9 cellular contexts compared by ENCODE assay signal in the genomic region with DNA sequence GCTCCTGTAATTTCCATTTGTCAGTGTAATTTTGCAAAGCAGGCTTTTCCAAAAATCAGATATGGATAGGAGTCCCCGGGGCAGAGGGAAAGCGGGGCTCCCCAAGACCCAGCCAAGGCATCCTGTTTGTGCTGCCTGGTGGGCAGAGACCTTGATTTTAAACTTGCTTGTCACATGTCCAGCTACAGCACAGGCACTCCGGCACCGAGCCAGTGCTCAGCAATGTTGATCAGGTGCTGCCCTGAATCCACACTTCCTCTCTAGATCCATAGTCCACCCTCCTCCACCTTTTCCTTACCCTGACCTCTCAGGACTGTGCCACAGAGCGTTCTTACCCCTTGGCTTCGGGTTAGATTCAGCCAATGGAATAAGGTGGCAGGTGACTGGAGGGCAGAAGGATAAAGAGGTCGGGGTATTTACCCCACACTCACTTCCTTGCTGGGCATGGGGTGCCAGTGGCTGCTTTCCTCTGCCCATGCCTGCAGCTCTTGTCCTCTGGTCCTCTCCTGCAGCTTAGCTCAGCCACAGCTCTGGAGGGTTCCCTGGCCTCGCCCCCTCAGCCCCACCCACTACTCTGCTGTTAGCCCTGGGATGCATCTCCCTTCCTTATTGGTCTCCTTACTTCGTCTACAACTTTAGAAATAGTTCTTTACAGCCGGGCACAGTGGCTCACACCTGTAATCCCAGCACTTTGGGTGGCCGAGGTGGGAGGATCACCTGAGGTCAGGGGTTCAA.
DNase-seq lines count a peak whose midpoint lies in the region; ATAC-seq and TF ChIP-seq lines count a peak whose summit lies in the region.
"Had no signal": no experiment of that assay in that cellular context is flagged by ENCODE, and none has a peak within 500 bp of the region (broad histone marks: within the 10 kb centered on the region; RNA-seq: fewer than 3 reads in every experiment).

No MANE protein-coding gene starts in this region.

- TF ChIP-seq CTCF in body of pancreas (IDR thresholded peaks at IDR 0.05) (no peak), right lobe of liver (IDR thresholded peaks at IDR 0.05) (no peak)

- no peak for TF ChIP-seq RAD21 in Ishikawa (IDR thresholded peaks at IDR 0.05; ENCODE audit: low read depth)

- peak overlapping the region in 1 of 2 donors; percentile 13 for H3K9ac ChIP-seq in stomach smooth muscle (ENCODE audit: low read length in 2 of 2)

- no peak for TF ChIP-seq EP300 in Ishikawa (IDR thresholded peaks at IDR 0.05; ENCODE audit: borderline replicate concordance)

- intact Hi-C loops in body of pancreas (cut with DNase I): no loop called here
- intact Hi-C loops in right lobe of liver (cut with DNase I): no loop called here
- intact Hi-C loops in posterior cingulate gyrus (cut with DNase I): loop anchor here (5.0 kb wide), 1 partner anchor 79 kb away; a partner anchor contains a TSS

- TF ChIP-seq POLR2A in body of pancreas (IDR thresholded peaks at IDR 0.05) (no peak), right lobe of liver (IDR thresholded peaks at IDR 0.05) (no peak)

- no peak overlapping the region for H3K4me3 ChIP-seq in body of pancreas
- no peak overlapping the region for H3K4me3 ChIP-seq in right lobe of liver
- H3K4me3 ChIP-seq in stomach smooth muscle (ENCODE audit: low read length in 2 of 2): no peak overlapping the region

- no peak for ATAC-seq in body of pancreas
- peak; percentile 13 to 52 (median 34) for ATAC-seq in right lobe of liver
- no peak for ATAC-seq in HG03457 (IDR thresholded peaks at IDR 0.05; ENCODE audit: unreplicated experiment)
- no peak for ATAC-seq in HG03135 (IDR thresholded peaks at IDR 0.05; ENCODE audit: unreplicated experiment)

- H3K27ac ChIP-seq in body of pancreas (peak overlapping the region; percentile 84 to 88 (median 85)), right lobe of liver (peak overlapping the region; percentile 20 to 63 (median 58)), stomach smooth muscle (ENCODE audit: low read length) (peak overlapping the region; percentile 70)

- DNase-seq in body of pancreas (peak in 3 of 4 donors; percentile 49 to 76 (median 66)), right lobe of liver (peak in 1 of 3 donors; percentile 47), posterior cingulate gyrus (no peak)
- DNase-seq in stimulated activated CD4-positive, alpha-beta T cell treated with anti-CD3 and anti-CD28 coated beads, Interleukin-4, amount 100 ng/mL, for 1 hour: no peak
- DNase-seq: immature natural killer cell had no signal

- H3K4me1 ChIP-seq in body of pancreas (peaks cover 40% of the 10 kb centered on the region), right lobe of liver (peaks cover 0 to 31% (median 14%) of the 10 kb centered on the region in 4 donors), stomach smooth muscle (ENCODE audit: control insufficient read depth, insufficient read depth, low read length) (peaks cover 29% of the 10 kb centered on the region)

- 59 to 63% methylated on average over 11 of the region's 11 CpGs for WGBS in body of pancreas, 2 donors
- 52% methylated on average over 7 of the region's 11 CpGs for WGBS in right lobe of liver (ENCODE audit: insufficient coverage, low coverage, low lambda C conversion rate, missing lambda C conversion rate)

- H3K36me3 ChIP-seq in body of pancreas (replicated peaks in 1 of 2; ENCODE audit: insufficient read depth in 1 of 2, low read depth in 2 of 2): no peaks in the 10 kb centered on the region
- no peaks in the 10 kb centered on the region for H3K36me3 ChIP-seq in right lobe of liver
- no peaks in the 10 kb centered on the region for H3K36me3 ChIP-seq in stomach smooth muscle (ENCODE audit: control insufficient read depth in 2 of 2, insufficient read depth in 2 of 2, low read length in 2 of 2)

- H3K9me3 ChIP-seq in body of pancreas: no peaks in the 10 kb centered on the region
- no peaks in the 10 kb centered on the region for H3K9me3 ChIP-seq in right lobe of liver
- no peaks in the 10 kb centered on the region for H3K9me3 ChIP-seq in stomach smooth muscle (ENCODE audit: control insufficient read depth in 2 of 2, low read length in 2 of 2)

- no peaks in the 10 kb centered on the region for H3K27me3 ChIP-seq in body of pancreas
- no peaks in the 10 kb centered on the region for H3K27me3 ChIP-seq in right lobe of liver
- H3K27me3 ChIP-seq in stomach smooth muscle (ENCODE audit: control insufficient read depth in 1 of 2, insufficient read depth in 2 of 2, low read length in 2 of 2): no peaks in the 10 kb centered on the region

TF ChIP-seq in Ishikawa, 13 proteins besides CTCF, POLR2A, EP300 and RAD21:
- TF ChIP-seq ZBTB7A (IDR thresholded peaks at IDR 0.05; ENCODE audit: low read depth) (0 out of 2 replicates have a peak, but pooled peaks have one; percentile 60), YY1 (IDR thresholded peaks at IDR 0.05; ENCODE audit: low read depth) (no peak), TCF12 (IDR thresholded peaks at IDR 0.05; ENCODE audit: low read depth) (no peak), TEAD4 (IDR thresholded peaks at IDR 0.05) (no peak), CEBPB (IDR thresholded peaks at IDR 0.05) (no peak), TAF1 (IDR thresholded peaks at IDR 0.05; ENCODE audit: low read depth) (0 out of 2 replicates have a peak, but pooled peaks have one; percentile 26), FOXM1 (IDR thresholded peaks at IDR 0.05; ENCODE audit: borderline replicate concordance, low read depth) (no peak)
- TF ChIP-seq, protein P1, sequence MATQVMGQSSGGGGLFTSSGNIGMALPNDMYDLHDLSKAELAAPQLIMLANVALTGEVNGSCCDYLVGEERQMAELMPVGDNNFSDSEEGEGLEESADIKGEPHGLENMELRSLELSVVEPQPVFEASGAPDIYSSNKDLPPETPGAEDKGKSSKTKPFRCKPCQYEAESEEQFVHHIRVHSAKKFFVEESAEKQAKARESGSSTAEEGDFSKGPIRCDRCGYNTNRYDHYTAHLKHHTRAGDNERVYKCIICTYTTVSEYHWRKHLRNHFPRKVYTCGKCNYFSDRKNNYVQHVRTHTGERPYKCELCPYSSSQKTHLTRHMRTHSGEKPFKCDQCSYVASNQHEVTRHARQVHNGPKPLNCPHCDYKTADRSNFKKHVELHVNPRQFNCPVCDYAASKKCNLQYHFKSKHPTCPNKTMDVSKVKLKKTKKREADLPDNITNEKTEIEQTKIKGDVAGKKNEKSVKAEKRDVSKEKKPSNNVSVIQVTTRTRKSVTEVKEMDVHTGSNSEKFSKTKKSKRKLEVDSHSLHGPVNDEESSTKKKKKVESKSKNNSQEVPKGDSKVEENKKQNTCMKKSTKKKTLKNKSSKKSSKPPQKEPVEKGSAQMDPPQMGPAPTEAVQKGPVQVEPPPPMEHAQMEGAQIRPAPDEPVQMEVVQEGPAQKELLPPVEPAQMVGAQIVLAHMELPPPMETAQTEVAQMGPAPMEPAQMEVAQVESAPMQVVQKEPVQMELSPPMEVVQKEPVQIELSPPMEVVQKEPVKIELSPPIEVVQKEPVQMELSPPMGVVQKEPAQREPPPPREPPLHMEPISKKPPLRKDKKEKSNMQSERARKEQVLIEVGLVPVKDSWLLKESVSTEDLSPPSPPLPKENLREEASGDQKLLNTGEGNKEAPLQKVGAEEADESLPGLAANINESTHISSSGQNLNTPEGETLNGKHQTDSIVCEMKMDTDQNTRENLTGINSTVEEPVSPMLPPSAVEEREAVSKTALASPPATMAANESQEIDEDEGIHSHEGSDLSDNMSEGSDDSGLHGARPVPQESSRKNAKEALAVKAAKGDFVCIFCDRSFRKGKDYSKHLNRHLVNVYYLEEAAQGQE (IDR thresholded peaks at IDR 0.05; ENCODE audit: low read depth): no peak
- TF ChIP-seq, protein P2, sequence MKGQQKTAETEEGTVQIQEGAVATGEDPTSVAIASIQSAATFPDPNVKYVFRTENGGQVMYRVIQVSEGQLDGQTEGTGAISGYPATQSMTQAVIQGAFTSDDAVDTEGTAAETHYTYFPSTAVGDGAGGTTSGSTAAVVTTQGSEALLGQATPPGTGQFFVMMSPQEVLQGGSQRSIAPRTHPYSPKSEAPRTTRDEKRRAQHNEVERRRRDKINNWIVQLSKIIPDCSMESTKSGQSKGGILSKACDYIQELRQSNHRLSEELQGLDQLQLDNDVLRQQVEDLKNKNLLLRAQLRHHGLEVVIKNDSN (IDR thresholded peaks at IDR 0.05): peak; percentile 57

Comparison
In these comparisons a context has a peak if more than half of its experiments do, and no peak if none do; other contexts are left out.
1. ATAC-seq: peak in right lobe of liver (4 of 4); none in body of pancreas (single experiment), HG03457 (single experiment) and HG03135 (single experiment).
2. DNase-seq: peak in body of pancreas (3 of 4); none in posterior cingulate gyrus (0 of 10) and stimulated activated CD4-positive, alpha-beta T cell treated with anti-CD3 and anti-CD28 coated beads, Interleukin-4, amount 100 ng/mL, for 1 hour (single experiment).
3. Peak in every context shown above with its lines, with median percentiles within 50 percentile points of each other: H3K27ac ChIP-seq.